16 cellular contexts compared by ENCODE assay signal in genomic region chr18:77037533-77037932, GRCh38.
DNase-seq lines count a peak whose midpoint lies in the region; ATAC-seq and TF ChIP-seq lines count a peak whose summit lies in the region.
"Had no signal": no experiment of that assay in that cellular context is flagged by ENCODE, and none has a peak within 500 bp of the region (broad histone marks: within the 10 kb centered on the region; RNA-seq: fewer than 3 reads in every experiment).

No MANE protein-coding gene starts in this region.

- DNase-seq in activated naive CD8-positive, alpha-beta T cell treated with anti-CD3 and anti-CD28 coated beads for 36 hours: no peak
- DNase-seq in effector memory CD8-positive, alpha-beta T cell: no peak
- DNase-seq in natural killer cell: no peak
- no peak for DNase-seq in glomerular visceral epithelial cell (ENCODE audit: extremely low spot score)
- DNase-seq in esophagus squamous epithelium (lab: John Stamatoyannopoulos, UW): no peak
- no peak for DNase-seq in osteocyte (ENCODE audit: extremely low spot score, unreplicated experiment)
- DNase-seq: Karpas-422, MM.1S, NCI-H1105 treated with DMSO at 0.1 percent for 48 hours, NCI-H187, NCI-H446 had no signal

- H3K9me3 ChIP-seq in esophagus squamous epithelium: no peaks in the 10 kb centered on the region

- peaks cover 0 to 21% (median 0%) of the 10 kb centered on the region in 3 donors for H3K36me3 ChIP-seq in esophagus squamous epithelium

- H3K4me1 Mint-ChIP-seq in activated naive CD8-positive, alpha-beta T cell (ENCODE audit: low read depth): peaks cover 48% of the 10 kb centered on the region
- H3K4me1 Mint-ChIP-seq in activated naive CD8-positive, alpha-beta T cell treated with anti-CD3 and anti-CD28 coated beads for 36 hours: peaks cover 13% of the 10 kb centered on the region
- H3K4me1 Mint-ChIP-seq in effector memory CD8-positive, alpha-beta T cell (ENCODE audit: low read depth in 2 of 2): peaks cover 54 to 61% of the 10 kb centered on the region in 2 donors
- H3K4me1 Mint-ChIP-seq in natural killer cell: peaks cover 69 to 74% of the 10 kb centered on the region in 2 donors
- peaks cover 25% of the 10 kb centered on the region for H3K4me1 Mint-ChIP-seq in osteocyte (ENCODE audit: unreplicated experiment)
- H3K4me1 Mint-ChIP-seq: GM23338 had no signal

- intact Hi-C loops in natural killer cell (cut with micrococcal nuclease): no loop called here
- intact Hi-C loops in esophagus squamous epithelium (cut with DNase I): no loop called here

- no peaks in the 10 kb centered on the region for H3K9me3 Mint-ChIP-seq in activated naive CD8-positive, alpha-beta T cell (ENCODE audit: low read depth)
- peaks cover 3% of the 10 kb centered on the region for H3K9me3 Mint-ChIP-seq in activated naive CD8-positive, alpha-beta T cell treated with anti-CD3 and anti-CD28 coated beads for 36 hours
- no peaks in the 10 kb centered on the region for H3K9me3 Mint-ChIP-seq in effector memory CD8-positive, alpha-beta T cell
- H3K9me3 Mint-ChIP-seq in natural killer cell: no peaks in the 10 kb centered on the region
- H3K9me3 Mint-ChIP-seq in osteocyte (ENCODE audit: unreplicated experiment): no peaks in the 10 kb centered on the region

- H3K27ac Mint-ChIP-seq in activated naive CD8-positive, alpha-beta T cell: peak overlapping the region; percentile 38
- H3K27ac Mint-ChIP-seq in activated naive CD8-positive, alpha-beta T cell treated with anti-CD3 and anti-CD28 coated beads for 36 hours: no peak overlapping the region
- peak overlapping the region; percentile 70 to 83 for H3K27ac Mint-ChIP-seq in effector memory CD8-positive, alpha-beta T cell
- peak overlapping the region; percentile 61 to 85 for H3K27ac Mint-ChIP-seq in natural killer cell
- no peak overlapping the region for H3K27ac Mint-ChIP-seq in osteocyte (ENCODE audit: unreplicated experiment)
- H3K27ac Mint-ChIP-seq: GM23338 had no signal

- TF ChIP-seq POLR2A in esophagus squamous epithelium (IDR thresholded peaks at IDR 0.05): no peak

- H3K27me3 Mint-ChIP-seq in activated naive CD8-positive, alpha-beta T cell: no peaks in the 10 kb centered on the region
- H3K27me3 Mint-ChIP-seq in activated naive CD8-positive, alpha-beta T cell treated with anti-CD3 and anti-CD28 coated beads for 36 hours: no peaks in the 10 kb centered on the region
- no peaks in the 10 kb centered on the region for H3K27me3 Mint-ChIP-seq in effector memory CD8-positive, alpha-beta T cell
- H3K27me3 Mint-ChIP-seq in natural killer cell (ENCODE audit: low read depth in 2 of 2) (no peaks in the 10 kb centered on the region), osteocyte (ENCODE audit: unreplicated experiment) (no peaks in the 10 kb centered on the region)

- TF ChIP-seq CTCF in natural killer cell (IDR thresholded peaks at IDR 0.05) (no peak), esophagus squamous epithelium (IDR thresholded peaks at IDR 0.05) (no peak), osteocyte (IDR thresholded peaks at IDR 0.05) (no peak)

- no peaks in the 10 kb centered on the region for H3K27me3 ChIP-seq in esophagus squamous epithelium

- no peak for ATAC-seq in effector memory CD8-positive, alpha-beta T cell (replicated peaks)
- no peak for ATAC-seq in natural killer cell
- ATAC-seq: GM23338, HepG2 had no signal

- peaks cover 0 to 20% (median 0%) of the 10 kb centered on the region in 3 donors for H3K4me1 ChIP-seq in esophagus squamous epithelium

- no peak overlapping the region for H3K4me3 Mint-ChIP-seq in activated naive CD8-positive, alpha-beta T cell
- no peak overlapping the region for H3K4me3 Mint-ChIP-seq in activated naive CD8-positive, alpha-beta T cell treated with anti-CD3 and anti-CD28 coated beads for 36 hours
- peak overlapping the region in 1 of 2 donors; percentile 27 for H3K4me3 Mint-ChIP-seq in effector memory CD8-positive, alpha-beta T cell
- H3K4me3 Mint-ChIP-seq in natural killer cell (peak overlapping the region; percentile 40), osteocyte (ENCODE audit: unreplicated experiment) (no peak overlapping the region)
- H3K4me3 Mint-ChIP-seq: GM23338 had no signal

- 85 to 92% methylated on average over 8 to 12 of the region's 13 CpGs for WGBS in esophagus squamous epithelium, 2 donors

- H3K36me3 Mint-ChIP-seq in activated naive CD8-positive, alpha-beta T cell: peaks cover 13% of the 10 kb centered on the region
- peaks cover 31% of the 10 kb centered on the region for H3K36me3 Mint-ChIP-seq in activated naive CD8-positive, alpha-beta T cell treated with anti-CD3 and anti-CD28 coated beads for 36 hours
- peaks cover 25% of the 10 kb centered on the region for H3K36me3 Mint-ChIP-seq in effector memory CD8-positive, alpha-beta T cell (ENCODE audit: insufficient read depth)
- H3K36me3 Mint-ChIP-seq in natural killer cell (peaks cover 10% of the 10 kb centered on the region), osteocyte (ENCODE audit: unreplicated experiment) (peaks cover 7% of the 10 kb centered on the region)

- H3K27ac ChIP-seq in temporal lobe (ENCODE audit: low read depth, low read length) (peak overlapping the region; percentile 97), esophagus squamous epithelium (no peak overlapping the region)
- H3K27ac ChIP-seq: RWPE1 had no signal

- no peak overlapping the region for H3K4me3 ChIP-seq in esophagus squamous epithelium
- H3K4me3 ChIP-seq: GM23338 had no signal

Comparison
In these comparisons a context has a peak if more than half of its experiments do, and no peak if none do; other contexts are left out.
1. H3K27ac Mint-ChIP-seq: peak in activated naive CD8-positive, alpha-beta T cell (single experiment), effector memory CD8-positive, alpha-beta T cell (2 of 2) and natural killer cell (2 of 2); none in activated naive CD8-positive, alpha-beta T cell treated with anti-CD3 and anti-CD28 coated beads for 36 hours (single experiment) and osteocyte (single experiment).